ENCODE assay signal across 8 cellular contexts in the genomic region with DNA sequence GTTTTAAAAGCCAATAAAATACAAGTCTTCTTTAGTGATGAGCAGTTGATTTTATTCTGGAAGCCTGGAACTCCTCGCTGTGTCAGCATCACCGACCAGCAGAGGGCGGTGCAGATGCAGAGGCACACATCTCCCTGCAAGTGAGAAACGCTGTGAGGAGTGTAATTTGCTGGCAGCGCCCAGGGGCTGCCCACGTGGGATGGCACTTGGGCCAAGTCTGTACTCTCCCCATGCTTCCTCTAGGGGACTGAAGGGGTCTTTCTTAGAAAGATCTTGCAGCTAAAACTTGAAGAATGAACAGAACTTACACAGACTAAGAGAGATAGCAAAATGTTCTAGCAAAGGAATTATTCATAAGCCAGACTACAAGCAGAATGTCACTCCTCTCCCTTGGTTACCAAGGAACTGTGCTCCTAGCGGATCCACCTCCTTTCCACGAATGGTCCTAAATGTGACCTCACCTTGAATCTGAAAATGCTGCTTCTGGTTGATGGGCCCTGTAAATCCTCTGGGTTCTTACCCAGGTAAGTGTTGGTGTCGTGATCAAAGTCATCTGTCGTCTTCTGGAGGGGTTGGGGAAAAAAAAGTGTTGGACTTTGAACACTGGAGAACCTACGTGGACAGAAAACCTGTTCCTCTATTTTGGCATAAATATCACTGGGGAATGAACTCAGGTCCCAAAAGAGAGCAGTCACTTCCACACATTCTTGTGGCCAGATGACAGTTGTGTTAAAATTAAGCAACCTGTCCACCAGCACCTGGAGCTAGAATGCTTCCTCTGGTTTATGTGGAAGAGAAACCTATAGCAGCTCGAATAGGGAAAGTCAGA. TPM values are rescaled to one million over a fixed set of nuclear protein-coding genes. Genes with fewer than 3 reads are reported as not detected.
DNase-seq lines count a peak whose midpoint lies in the region; ATAC-seq and TF ChIP-seq lines count a peak whose summit lies in the region.

No MANE protein-coding gene starts in this region.

- POLR2A ChIA-PET in naive thymus-derived CD4-positive, alpha-beta T cell (lab: Charles Lee): interaction anchor here (1.0 kb wide), 1 partner anchor 113 kb away, joined by 3 read pairs; no protein-coding TSS in a partner anchor

- DNase-seq in D341Med (ENCODE audit: low spot score): peak; percentile 86
- peak; percentile 73 for DNase-seq in NOMO-1 treated with dmso at 0.1 percent for 144 hours (lab: John Stamatoyannopoulos, UW; ENCODE audit: unreplicated experiment)
- peak; percentile 77 for DNase-seq in activated CD8-positive, alpha-beta memory T cell treated with anti-CD3 and anti-CD28 coated beads, Interleukin-2, amount 50 U/mL, for 4 hours
- peak; percentile 73 to 85 for DNase-seq in erythroblast (lab: John Stamatoyannopoulos, UW)
- DNase-seq in naive thymus-derived CD4-positive, alpha-beta T cell: peak; percentile 56 to 81 (median 73)
- peak; percentile 39 to 61 for DNase-seq in stimulated activated CD8-positive, alpha-beta memory T cell treated with anti-CD3 and anti-CD28 coated beads, Interleukin-7, amount 100 ng/mL, for 48 hours (ENCODE audit: extremely low read depth in 1 of 2, low read depth in 1 of 2)

- no peak for TF ChIP-seq POLR2A in erythroblast (IDR thresholded peaks at IDR 0.05; ENCODE audit: low read length)

- intact Hi-C loops in naive thymus-derived CD4-positive, alpha-beta T cell (cut with micrococcal nuclease): loop anchor here (1.0 to 10.0 kb wide), 14 partner anchors 14 to 505 kb away; no protein-coding TSS in a partner anchor

- CTCF ChIA-PET in naive thymus-derived CD4-positive, alpha-beta T cell (lab: Charles Lee): interaction anchor here (0.6 to 7.6 kb wide), 9 partner anchors 8 to 1204 kb away, joined by 3 to 104 read pairs (median 5); no protein-coding TSS in a partner anchor

- peak overlapping the region in 3 of 9 donors; percentile 18 to 33 (median 27) for H3K27ac Mint-ChIP-seq in naive thymus-derived CD4-positive, alpha-beta T cell

- no peak overlapping the region for H3K27ac ChIP-seq in naive thymus-derived CD4-positive, alpha-beta T cell (ENCODE audit: low read depth, low read length)

- H3K4me1 ChIP-seq in naive thymus-derived CD4-positive, alpha-beta T cell (ENCODE audit: control insufficient read depth in 2 of 2, insufficient read depth in 2 of 2, low read length in 2 of 2): no peaks in the 10 kb centered on the region

- H3K27me3 ChIP-seq in naive thymus-derived CD4-positive, alpha-beta T cell (ENCODE audit: control insufficient read depth in 2 of 2, insufficient read depth in 2 of 2, low read length in 2 of 2): no peaks in the 10 kb centered on the region

- no peak overlapping the region for H3K4me3 Mint-ChIP-seq in naive thymus-derived CD4-positive, alpha-beta T cell

- H3K4me3 ChIP-seq in naive thymus-derived CD4-positive, alpha-beta T cell (ENCODE audit: low read length): no peak overlapping the region

- peaks cover 0 to 3% (median 0%) of the 10 kb centered on the region in 5 donors for H3K27me3 Mint-ChIP-seq in naive thymus-derived CD4-positive, alpha-beta T cell

- no peaks in the 10 kb centered on the region for H3K9me3 ChIP-seq in naive thymus-derived CD4-positive, alpha-beta T cell (ENCODE audit: control insufficient read depth in 2 of 3, low read length in 3 of 3)

- no peaks in the 10 kb centered on the region for H3K36me3 Mint-ChIP-seq in naive thymus-derived CD4-positive, alpha-beta T cell

- H3K9me3 Mint-ChIP-seq in naive thymus-derived CD4-positive, alpha-beta T cell: peaks cover 0 to 4% (median 0%) of the 10 kb centered on the region in 11 donors

- peaks cover 0 to 11% (median 5%) of the 10 kb centered on the region in 7 donors for H3K4me1 Mint-ChIP-seq in naive thymus-derived CD4-positive, alpha-beta T cell

- ATAC-seq in GM19468 (IDR thresholded peaks at IDR 0.05; ENCODE audit: extremely low read depth, unreplicated experiment) (peak; percentile 93), HG03558 (IDR thresholded peaks at IDR 0.05; ENCODE audit: extremely low read depth, unreplicated experiment) (peak; percentile 70)
- ATAC-seq in naive thymus-derived CD4-positive, alpha-beta T cell: peak; percentile 98

- no peaks in the 10 kb centered on the region for H3K36me3 ChIP-seq in naive thymus-derived CD4-positive, alpha-beta T cell (ENCODE audit: control insufficient read depth in 2 of 3, insufficient read depth in 3 of 3, low read length in 3 of 3)

RNA-seq across cellular contexts. Expression of a gene that starts 31.8 kb away (rescaled TPM):
- 1 to 10 TPM; 2.9 to 4.9 (median 4.0) TPM for total RNA-seq in naive thymus-derived CD4-positive, alpha-beta T cell
- polyA plus RNA-seq in naive thymus-derived CD4-positive, alpha-beta T cell: under 1 TPM in 1 of 2 donors, not detected in 1; 0.10 TPM
